13 cellular contexts compared by ENCODE assay signal in the genomic region with DNA sequence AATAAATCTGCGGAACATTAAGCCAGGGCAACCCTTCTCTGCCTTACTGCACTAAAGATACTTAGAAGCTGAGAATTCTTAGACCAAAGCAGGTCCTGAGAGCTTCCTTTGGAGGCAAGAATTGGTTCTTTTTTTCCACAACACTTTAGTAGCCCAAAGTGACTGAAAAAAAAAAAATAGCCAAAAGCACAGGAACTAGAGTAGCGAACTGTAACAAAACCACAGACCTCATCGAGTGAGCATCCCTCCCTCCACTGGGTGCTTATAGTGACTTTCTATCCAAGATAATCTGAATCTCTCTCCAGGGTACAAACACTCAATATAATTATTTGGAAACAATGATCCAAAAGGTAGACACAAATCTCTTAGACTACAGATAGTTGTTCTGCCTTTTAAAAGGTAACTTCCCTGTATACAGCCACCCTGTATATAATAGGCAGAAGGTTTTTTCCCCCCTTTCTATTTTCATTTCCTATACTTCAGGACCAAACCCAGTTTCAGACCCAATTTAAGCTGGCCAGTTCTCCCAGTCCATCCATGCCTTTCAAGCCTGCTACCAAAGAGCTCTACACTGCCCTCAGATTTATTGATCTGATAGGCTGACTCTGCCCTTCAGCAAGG.
"Had no signal": no experiment of that assay in that cellular context is flagged by ENCODE, and none has a peak within 500 bp of the region (broad histone marks: within the 10 kb centered on the region; RNA-seq: fewer than 3 reads in every experiment).

No MANE protein-coding gene starts in this region.

- DNase-seq: activated CD4-positive, alpha-beta T cell treated with anti-CD3 and anti-CD28 coated beads, Interleukin-2, amount 10 ng/mL, durations not matched to agents 7 days and 5 days; activated naive CD4-positive, alpha-beta T cell treated with anti-CD3 and anti-CD28 coated beads, Interleukin-2, amount 10 ng/mL, durations not matched to agents 7 days and 5 days; activated T-cell treated with anti-CD3 and anti-CD28 coated beads for 4 hours; erythroblast; gastrocnemius medialis; heart left ventricle; immature natural killer cell; mesendoderm; stimulated activated CD4-positive, alpha-beta T cell treated with anti-CD3 and anti-CD28 coated beads, Interleukin-1b, Interleukin-23, amount 100 ng/mL, for 48 hours; substantia nigra had no signal

- H3K9me3 Mint-ChIP-seq: activated CD4-positive, alpha-beta T cell treated with anti-CD3 and anti-CD28 coated beads, Interleukin-2, amount 10 ng/mL, durations not matched to agents 7 days and 5 days; activated naive CD4-positive, alpha-beta T cell treated with anti-CD3 and anti-CD28 coated beads, Interleukin-2, amount 10 ng/mL, durations not matched to agents 7 days and 5 days; activated T-helper 17 cell treated with anti-CD3 and anti-CD28 coated beads, Interleukin-2, amount 50 U/mL, for 72 hours; immature natural killer cell had no signal

- H3K27ac Mint-ChIP-seq: activated CD4-positive, alpha-beta T cell treated with anti-CD3 and anti-CD28 coated beads, Interleukin-2, amount 10 ng/mL, durations not matched to agents 7 days and 5 days; activated naive CD4-positive, alpha-beta T cell treated with anti-CD3 and anti-CD28 coated beads, Interleukin-2, amount 10 ng/mL, durations not matched to agents 7 days and 5 days; activated T-helper 17 cell treated with anti-CD3 and anti-CD28 coated beads, Interleukin-2, amount 50 U/mL, for 72 hours had no signal

- H3K9me3 ChIP-seq: gastrocnemius medialis, heart left ventricle, tibial nerve, vagina had no signal

- H3K4me3 Mint-ChIP-seq: activated CD4-positive, alpha-beta T cell treated with anti-CD3 and anti-CD28 coated beads, Interleukin-2, amount 10 ng/mL, durations not matched to agents 7 days and 5 days; activated naive CD4-positive, alpha-beta T cell treated with anti-CD3 and anti-CD28 coated beads, Interleukin-2, amount 10 ng/mL, durations not matched to agents 7 days and 5 days; activated T-helper 17 cell treated with anti-CD3 and anti-CD28 coated beads, Interleukin-2, amount 50 U/mL, for 72 hours had no signal

- H3K27me3 Mint-ChIP-seq: activated CD4-positive, alpha-beta T cell treated with anti-CD3 and anti-CD28 coated beads, Interleukin-2, amount 10 ng/mL, durations not matched to agents 7 days and 5 days; activated naive CD4-positive, alpha-beta T cell treated with anti-CD3 and anti-CD28 coated beads, Interleukin-2, amount 10 ng/mL, durations not matched to agents 7 days and 5 days; activated T-helper 17 cell treated with anti-CD3 and anti-CD28 coated beads, Interleukin-2, amount 50 U/mL, for 72 hours had no signal

- ATAC-seq: activated T-helper 17 cell treated with anti-CD3 and anti-CD28 coated beads, Interleukin-2, amount 50 U/mL, for 72 hours; gastrocnemius medialis; heart left ventricle had no signal
